ENCODE assay signal across 8 cellular contexts in genomic region chr6:110039364-110039995, GRCh38.
A peak's percentile ranks its signal among the peaks of the same experiment; 100 is the strongest.
DNase-seq lines count a peak whose midpoint lies in the region; ATAC-seq and TF ChIP-seq lines count a peak whose summit lies in the region.

No MANE protein-coding gene starts in this region.

- H3K9me2 ChIP-seq in DOHH2 (replicated peaks; ENCODE audit: control insufficient read depth, low read length) = no peaks in the 10 kb centered on the region

- H3K4me3 ChIP-seq in DOHH2 (ENCODE audit: low read length) (peak overlapping the region; percentile 72), Peyer's patch (peak overlapping the region; percentile 26 to 47 (median 40))
- peak overlapping the region; percentile 54 for H3K4me3 ChIP-seq in naive thymus-derived CD4-positive, alpha-beta T cell (ENCODE audit: low read length)

- TF ChIP-seq POLR2A in Peyer's patch (IDR thresholded peaks at IDR 0.05) = no peak

- H4K20me1 ChIP-seq in DOHH2 (ENCODE audit: control insufficient read depth, insufficient read depth, low read depth, low read length) = no peaks in the 10 kb centered on the region

- no peaks in the 10 kb centered on the region for H3K36me3 Mint-ChIP-seq in activated T-cell treated with anti-CD3 and anti-CD28 coated beads, Interleukin-2, amount 50 U/mL, for 72 hours (ENCODE audit: insufficient read depth in 2 of 2)
- no peaks in the 10 kb centered on the region for H3K36me3 Mint-ChIP-seq in naive thymus-derived CD4-positive, alpha-beta T cell
- no peaks in the 10 kb centered on the region for H3K36me3 Mint-ChIP-seq in stimulated activated effector memory CD8-positive, alpha-beta T cell treated with anti-CD3 and anti-CD28 coated beads, Interleukin-12 subunit alpha, Interleukin-12 subunit beta, amount 100 ng/mL, for 72 hours

- H3K4me1 ChIP-seq in DOHH2 (ENCODE audit: control insufficient read depth, low read length) = peaks cover 10% of the 10 kb centered on the region
- H3K4me1 ChIP-seq in Peyer's patch = no peaks in the 10 kb centered on the region
- H3K4me1 ChIP-seq in naive thymus-derived CD4-positive, alpha-beta T cell (ENCODE audit: control insufficient read depth in 2 of 2, insufficient read depth in 2 of 2, low read length in 2 of 2) = peaks cover 0 to 14% of the 10 kb centered on the region in 2 donors

- CTCF ChIA-PET in naive thymus-derived CD4-positive, alpha-beta T cell (lab: Charles Lee) = interaction anchor here (0.6 to 2.8 kb wide), 44 partner anchors 10 to 1498 kb away, joined by 3 to 40 read pairs (median 5); partner anchors contain the start of genes CD164 and CDC40

- H3K79me2 ChIP-seq in DOHH2 (ENCODE audit: control insufficient read depth, low read length) = no peaks in the 10 kb centered on the region

- POLR2A ChIA-PET in naive thymus-derived CD4-positive, alpha-beta T cell (lab: Charles Lee) = interaction anchor here (0.5 to 2.1 kb wide), 9 partner anchors 18 to 1009 kb away, joined by 3 to 6 read pairs (median 4); partner anchors contain the start of genes AK9, CD164, CDC40 and CEP57L1

- H3K36me3 ChIP-seq in DOHH2 (ENCODE audit: control insufficient read depth, low read length) (no peaks in the 10 kb centered on the region), KOPT-K1 (ENCODE audit: insufficient read depth, low read length) (no peaks in the 10 kb centered on the region), Peyer's patch (no peaks in the 10 kb centered on the region)
- no peaks in the 10 kb centered on the region for H3K36me3 ChIP-seq in naive thymus-derived CD4-positive, alpha-beta T cell (ENCODE audit: control insufficient read depth in 2 of 3, insufficient read depth in 3 of 3, low read length in 3 of 3)

- H3F3A ChIP-seq in DOHH2 (ENCODE audit: control insufficient read depth, insufficient read depth) = no peaks in the 10 kb centered on the region

- peak; percentile 81 for ATAC-seq in GM21825 (IDR thresholded peaks at IDR 0.05; ENCODE audit: unreplicated experiment)
- ATAC-seq in activated T-cell treated with anti-CD3 and anti-CD28 coated beads, Interleukin-2, amount 50 U/mL, for 72 hours (replicated peaks in 1 of 2) = peak; percentile 86
- peak; percentile 92 for ATAC-seq in naive thymus-derived CD4-positive, alpha-beta T cell
- peak; percentile 88 for ATAC-seq in stimulated activated effector memory CD8-positive, alpha-beta T cell treated with anti-CD3 and anti-CD28 coated beads, Interleukin-12 subunit alpha, Interleukin-12 subunit beta, amount 100 ng/mL, for 72 hours

- DNase-seq in Peyer's patch = peak; percentile 87 to 96 (median 88)
- peak; percentile 85 to 87 for DNase-seq in activated T-cell treated with anti-CD3 and anti-CD28 coated beads, Interleukin-2, amount 50 U/mL, for 72 hours
- peak; percentile 84 for DNase-seq in fibroblast of gingiva (ENCODE audit: low read depth)
- peak; percentile 66 to 81 (median 78) for DNase-seq in naive thymus-derived CD4-positive, alpha-beta T cell
- DNase-seq in stimulated activated effector memory CD8-positive, alpha-beta T cell treated with anti-CD3 and anti-CD28 coated beads, Interleukin-12 subunit alpha, Interleukin-12 subunit beta, amount 100 ng/mL, for 72 hours (ENCODE audit: low spot score in 2 of 2) = peak; percentile 64 to 86

- H3K9me3 ChIP-seq in DOHH2 (ENCODE audit: control insufficient read depth, insufficient read depth, low read length) (no peaks in the 10 kb centered on the region), KOPT-K1 (ENCODE audit: insufficient read depth, low read length, poor library complexity, severe bottlenecking) (no peaks in the 10 kb centered on the region), Peyer's patch (no peaks in the 10 kb centered on the region)
- no peaks in the 10 kb centered on the region for H3K9me3 ChIP-seq in naive thymus-derived CD4-positive, alpha-beta T cell (ENCODE audit: control insufficient read depth in 2 of 3, low read length in 3 of 3)

- H3K4me2 ChIP-seq in DOHH2 (ENCODE audit: low read length) = peak overlapping the region; percentile 76

- peak; percentile 86 for TF ChIP-seq CTCF in DOHH2 (IDR thresholded peaks at IDR 0.05; ENCODE audit: low read depth, low read length, poor library complexity, severe bottlenecking)
- peak; percentile 72 to 94 (median 88) for TF ChIP-seq CTCF in Peyer's patch (IDR thresholded peaks at IDR 0.05)

- intact Hi-C loops in naive thymus-derived CD4-positive, alpha-beta T cell (cut with micrococcal nuclease) = loop anchor here (1.0 to 5.0 kb wide), 13 partner anchors 141 to 1497 kb away; partner anchors contain the start of genes AK9 (in 2 of the 2), CDC40 (in 2 of the 2), FIG4 (in 2 of the 2) and CEP57L1 (in 1 of the 2)

- H3K4me3 Mint-ChIP-seq in activated T-cell treated with anti-CD3 and anti-CD28 coated beads, Interleukin-2, amount 50 U/mL, for 72 hours = peak overlapping the region; percentile 88 to 91
- peak overlapping the region; percentile 89 to 97 (median 90) for H3K4me3 Mint-ChIP-seq in naive thymus-derived CD4-positive, alpha-beta T cell
- peak overlapping the region; percentile 81 for H3K4me3 Mint-ChIP-seq in stimulated activated effector memory CD8-positive, alpha-beta T cell treated with anti-CD3 and anti-CD28 coated beads, Interleukin-12 subunit alpha, Interleukin-12 subunit beta, amount 100 ng/mL, for 72 hours

- H3K27me3 ChIP-seq in DOHH2 (ENCODE audit: control insufficient read depth, low read length) (no peaks in the 10 kb centered on the region), Peyer's patch (no peaks in the 10 kb centered on the region)
- no peaks in the 10 kb centered on the region for H3K27me3 ChIP-seq in naive thymus-derived CD4-positive, alpha-beta T cell (ENCODE audit: control insufficient read depth in 2 of 2, insufficient read depth in 2 of 2, low read length in 2 of 2)

- peak overlapping the region; percentile 96 for H3K27ac Mint-ChIP-seq in activated T-cell treated with anti-CD3 and anti-CD28 coated beads, Interleukin-2, amount 50 U/mL, for 72 hours
- peak overlapping the region; percentile 80 to 98 (median 92) for H3K27ac Mint-ChIP-seq in naive thymus-derived CD4-positive, alpha-beta T cell
- peak overlapping the region; percentile 93 for H3K27ac Mint-ChIP-seq in stimulated activated effector memory CD8-positive, alpha-beta T cell treated with anti-CD3 and anti-CD28 coated beads, Interleukin-12 subunit alpha, Interleukin-12 subunit beta, amount 100 ng/mL, for 72 hours

- H3K27me3 Mint-ChIP-seq in activated T-cell treated with anti-CD3 and anti-CD28 coated beads, Interleukin-2, amount 50 U/mL, for 72 hours (ENCODE audit: low read depth) = no peaks in the 10 kb centered on the region
- no peaks in the 10 kb centered on the region for H3K27me3 Mint-ChIP-seq in naive thymus-derived CD4-positive, alpha-beta T cell

- no peaks in the 10 kb centered on the region for H3K9me3 Mint-ChIP-seq in activated T-cell treated with anti-CD3 and anti-CD28 coated beads, Interleukin-2, amount 50 U/mL, for 72 hours
- no peaks in the 10 kb centered on the region for H3K9me3 Mint-ChIP-seq in naive thymus-derived CD4-positive, alpha-beta T cell
- H3K9me3 Mint-ChIP-seq in stimulated activated effector memory CD8-positive, alpha-beta T cell treated with anti-CD3 and anti-CD28 coated beads, Interleukin-12 subunit alpha, Interleukin-12 subunit beta, amount 100 ng/mL, for 72 hours = no peaks in the 10 kb centered on the region

- no peak overlapping the region; the same call in 1 of the 2 replicates for H3K27ac ChIP-seq in DOHH2 (ENCODE audit: low read depth, low read length)
- peak overlapping the region; percentile 65 for H3K27ac ChIP-seq in KOPT-K1 (ENCODE audit: low read depth, low read length, poor library complexity, severe bottlenecking)
- H3K27ac ChIP-seq in Peyer's patch = peak overlapping the region in 3 of 4 donors; percentile 33 to 77 (median 48)
- peak overlapping the region; percentile 53 for H3K27ac ChIP-seq in naive thymus-derived CD4-positive, alpha-beta T cell (ENCODE audit: low read depth, low read length)

- peaks cover 17% of the 10 kb centered on the region for H3K4me1 Mint-ChIP-seq in activated T-cell treated with anti-CD3 and anti-CD28 coated beads, Interleukin-2, amount 50 U/mL, for 72 hours (ENCODE audit: low read depth)
- peaks cover 9 to 17% (median 13%) of the 10 kb centered on the region in 7 donors for H3K4me1 Mint-ChIP-seq in naive thymus-derived CD4-positive, alpha-beta T cell
- peaks cover 12% of the 10 kb centered on the region for H3K4me1 Mint-ChIP-seq in stimulated activated effector memory CD8-positive, alpha-beta T cell treated with anti-CD3 and anti-CD28 coated beads, Interleukin-12 subunit alpha, Interleukin-12 subunit beta, amount 100 ng/mL, for 72 hours
